8 cellular contexts compared by ENCODE assay signal in genomic region chr3:46930176-46930944, GRCh38. TPM values are rescaled to one million over a fixed set of nuclear protein-coding genes. Genes with fewer than 3 reads are reported as not detected.
DNase-seq lines count a peak whose midpoint lies in the region; ATAC-seq and TF ChIP-seq lines count a peak whose summit lies in the region.

No MANE protein-coding gene starts in this region.

- peaks cover 6% of the 10 kb centered on the region for H3K9me3 Mint-ChIP-seq in CD8-positive, alpha-beta T cell
- no peaks in the 10 kb centered on the region for H3K9me3 Mint-ChIP-seq in endodermal cell

- peaks cover 48% of the 10 kb centered on the region for H3K36me3 Mint-ChIP-seq in CD8-positive, alpha-beta T cell
- peaks cover 18% of the 10 kb centered on the region for H3K36me3 Mint-ChIP-seq in endodermal cell (ENCODE audit: low read depth)

- 91 to 94% methylated on average over 4 to 9 of the region's 9 CpGs for WGBS in endodermal cell (ENCODE audit: insufficient coverage in 1 of 2, insufficient read length in 1 of 2), 2 experiments

- H3K27me3 ChIP-seq in CD8-positive, alpha-beta T cell (ENCODE audit: insufficient read depth, low read length): no peaks in the 10 kb centered on the region
- H3K27me3 ChIP-seq in endodermal cell (ENCODE audit: control insufficient read depth, insufficient read depth, low read length, poor library complexity, severe bottlenecking) (no peaks in the 10 kb centered on the region), parathyroid adenoma (ENCODE audit: control insufficient read depth, insufficient read depth, low read length) (no peaks in the 10 kb centered on the region)

- no peaks in the 10 kb centered on the region for H3K27me3 Mint-ChIP-seq in CD8-positive, alpha-beta T cell (ENCODE audit: low read depth)
- no peaks in the 10 kb centered on the region for H3K27me3 Mint-ChIP-seq in endodermal cell (ENCODE audit: insufficient read depth)

- POLR2A ChIA-PET in CD8-positive, alpha-beta T cell (lab: Charles Lee): interaction anchor here (1.4 kb wide), 1 partner anchor 37 kb away, joined by 3 read pairs; no protein-coding TSS in a partner anchor

- H3K79me2 ChIP-seq in parathyroid adenoma: peaks cover 72% of the 10 kb centered on the region

- no peak overlapping the region for H3K4me3 ChIP-seq in CD8-positive, alpha-beta T cell (ENCODE audit: low read depth, low read length)
- H3K4me3 ChIP-seq in endodermal cell (ENCODE audit: low read length) (no peak overlapping the region), parathyroid adenoma (ENCODE audit: low read depth, low read length) (no peak overlapping the region)

- H3K4me2 ChIP-seq in parathyroid adenoma (ENCODE audit: low read length): no peak overlapping the region

- no peak overlapping the region for H2AFZ ChIP-seq in parathyroid adenoma

- intact Hi-C loops in CD8-positive, alpha-beta T cell (cut with DNase I, micrococcal nuclease): no loop called here

- ATAC-seq in CD8-positive, alpha-beta T cell: no peak
- no peak for ATAC-seq in GM19035 (IDR thresholded peaks at IDR 0.05; ENCODE audit: unreplicated experiment)

- H3K4me1 ChIP-seq in CD8-positive, alpha-beta T cell (ENCODE audit: insufficient read depth, low read length): peaks cover 70% of the 10 kb centered on the region
- H3K4me1 ChIP-seq in endodermal cell (ENCODE audit: control insufficient read depth, insufficient read depth, low read length): peaks cover 6% of the 10 kb centered on the region
- H3K4me1 ChIP-seq in parathyroid adenoma: peaks cover 58% of the 10 kb centered on the region

- TF ChIP-seq CTCF in CD8-positive, alpha-beta T cell (IDR thresholded peaks at IDR 0.05): no peak
- TF ChIP-seq CTCF in endodermal cell (conservative IDR thresholded peaks at IDR 0.05) (no peak), parathyroid adenoma (IDR thresholded peaks at IDR 0.05) (no peak)

- H3K9me3 ChIP-seq in CD8-positive, alpha-beta T cell (ENCODE audit: low read length): no peaks in the 10 kb centered on the region
- H3K9me3 ChIP-seq in endodermal cell (ENCODE audit: control insufficient read depth, low read length) (no peaks in the 10 kb centered on the region), parathyroid adenoma (ENCODE audit: control insufficient read depth, low read length) (no peaks in the 10 kb centered on the region)

- H3K27ac Mint-ChIP-seq in CD8-positive, alpha-beta T cell: peak overlapping the region; percentile 83
- H3K27ac Mint-ChIP-seq in endodermal cell: peak overlapping the region; percentile 52

- H3K36me3 ChIP-seq in CD8-positive, alpha-beta T cell (ENCODE audit: insufficient read depth, low read length): peaks cover under 1% of the 10 kb centered on the region
- H3K36me3 ChIP-seq in endodermal cell (ENCODE audit: control insufficient read depth, insufficient read depth, low read length) (peaks cover 49% of the 10 kb centered on the region), parathyroid adenoma (ENCODE audit: control insufficient read depth, insufficient read depth, low read length) (no peaks in the 10 kb centered on the region)

- CTCF ChIA-PET in CD8-positive, alpha-beta T cell (lab: Charles Lee): interaction anchor here (0.8 to 1.4 kb wide), 5 partner anchors 10 to 68 kb away, joined by 3 to 4 read pairs (median 3); no protein-coding TSS in a partner anchor

- H3K4me3 Mint-ChIP-seq in CD8-positive, alpha-beta T cell: no peak overlapping the region
- H3K4me3 Mint-ChIP-seq in endodermal cell: no peak overlapping the region

- DNase-seq in CD8-positive, alpha-beta T cell: no peak
- peak; percentile 46 for DNase-seq in RPMI7951 (ENCODE audit: low read depth)
- no peak for DNase-seq in endodermal cell
- DNase-seq in NCI-H524 (lab: John Stamatoyannopoulos, UW): no peak
- no peak for DNase-seq in HK-2 (ENCODE audit: unreplicated experiment)
- no peak for DNase-seq in EL

- no peak overlapping the region for H3K27ac ChIP-seq in CD8-positive, alpha-beta T cell (ENCODE audit: low read depth, low read length)
- H3K27ac ChIP-seq in endodermal cell (ENCODE audit: low read depth, low read length): peak overlapping the region; percentile 55
- H3K27ac ChIP-seq in parathyroid adenoma: peak overlapping the region; percentile 61

- H3K9ac ChIP-seq in endodermal cell (ENCODE audit: extremely low read depth, low read length, poor library complexity, severe bottlenecking) (no peak overlapping the region), parathyroid adenoma (no peak overlapping the region)

- H3K4me1 Mint-ChIP-seq in CD8-positive, alpha-beta T cell (ENCODE audit: low read depth): peaks cover 73% of the 10 kb centered on the region
- H3K4me1 Mint-ChIP-seq in endodermal cell: peaks cover 6% of the 10 kb centered on the region

RNA-seq across cellular contexts. Expression of gene CCDC12, which starts 46.2 kb away (rescaled TPM):
- 100 to 1,000 TPM in 1 of 2 experiments, 10 to 100 TPM in 1; 99.9 to 107 TPM for total RNA-seq in CD8-positive, alpha-beta T cell
- 32.1 and 48.9 TPM in 2 replicates for total RNA-seq in RPMI7951 (2014; rRNA removed; shearing (Covaris generic))
- total RNA-seq in endodermal cell: 10 to 100 TPM; 46.7 to 47.8 TPM
- polyA plus RNA-seq in endodermal cell (2013, experiment 1 of 2): 44.4 TPM
- polyA plus RNA-seq in endodermal cell (2013, experiment 2 of 2): 41.1 TPM

RNA-seq across cellular contexts. Expression of gene NBEAL2, which starts 49.1 kb away (rescaled TPM):
- 100 to 1,000 TPM; 187 to 201 TPM for total RNA-seq in CD8-positive, alpha-beta T cell
- total RNA-seq in RPMI7951 (2014; rRNA removed; shearing (Covaris generic)): 4.1 and 6.1 TPM in 2 replicates
- total RNA-seq in endodermal cell: 10 to 100 TPM; 59.2 to 64.0 TPM
- polyA plus RNA-seq in endodermal cell (2013, experiment 1 of 2): 22.9 TPM
- polyA plus RNA-seq in endodermal cell (2013, experiment 2 of 2): 17.8 TPM

RNA-seq across cellular contexts. Expression of gene PTH1R, which starts 52.8 kb away (rescaled TPM):
- total RNA-seq in CD8-positive, alpha-beta T cell: not detected
- not detected in 2 replicates for total RNA-seq in RPMI7951 (2014; rRNA removed; shearing (Covaris generic))
- total RNA-seq in endodermal cell: 1 to 10 TPM in 1 of 2 donors, under 1 TPM in 1; 0.69 to 4.8 TPM
- 5.2 TPM for polyA plus RNA-seq in endodermal cell (2013, experiment 1 of 2)
- polyA plus RNA-seq in endodermal cell (2013, experiment 2 of 2): 4.3 TPM
